In genomic region chr13:114065141-114065925, GRCh38 we compare ENCODE assay signal across 8 cellular contexts.
A peak's percentile ranks its signal among the peaks of the same experiment; 100 is the strongest.
DNase-seq lines count a peak whose midpoint lies in the region; ATAC-seq and TF ChIP-seq lines count a peak whose summit lies in the region.

No MANE protein-coding gene starts in this region.

- 21% methylated on average over 9 of the region's 25 CpGs for WGBS in right lobe of liver (ENCODE audit: insufficient coverage, low coverage, low lambda C conversion rate, missing lambda C conversion rate)

- H3K9me3 ChIP-seq in right lobe of liver = no peaks in the 10 kb centered on the region

- H3K27me3 ChIP-seq in right lobe of liver = no peaks in the 10 kb centered on the region

- ATAC-seq in HG02759 (IDR thresholded peaks at IDR 0.05; ENCODE audit: unreplicated experiment) (peak; percentile 56), right lobe of liver (peak; percentile 74 to 84 (median 78)), HG03097 (IDR thresholded peaks at IDR 0.05; ENCODE audit: low FRiP score, unreplicated experiment) (no peak)

- TF ChIP-seq POLR2A in right lobe of liver (IDR thresholded peaks at IDR 0.05) = peak; percentile 16

- no peak for TF ChIP-seq CTCF in right lobe of liver (IDR thresholded peaks at IDR 0.05)

- H3K36me3 ChIP-seq in right lobe of liver = no peaks in the 10 kb centered on the region

- peak; percentile 93 for DNase-seq in ELF-1 (ENCODE audit: low read depth, low spot score)
- peak; percentile 94 for DNase-seq in NCI-H460 (ENCODE audit: extremely low read depth, low read depth)
- DNase-seq in activated CD4-positive, alpha-beta T cell treated with anti-CD3 and anti-CD28 coated beads, Interleukin-2, amount 50 U/mL, for 48 hours = peak; percentile 82 to 87
- peak; percentile 95 for DNase-seq in dermis blood vessel endothelial cell
- peak; percentile 73 to 84 (median 81) for DNase-seq in right lobe of liver
- peak; percentile 75 for DNase-seq in stimulated activated CD4-positive, alpha-beta T cell treated with anti-CD3 and anti-CD28 coated beads, Interleukin-4, amount 100 ng/mL, for 1 hour

- peak overlapping the region; percentile 54 to 78 (median 68) for H3K27ac ChIP-seq in right lobe of liver

- intact Hi-C loops in right lobe of liver (cut with DNase I) = no loop called here

- peak overlapping the region; percentile 15 to 36 (median 35) for H3K4me3 ChIP-seq in right lobe of liver

- H3K4me1 ChIP-seq in right lobe of liver = peaks cover 0 to 8% (median 4%) of the 10 kb centered on the region in 4 donors
